ENCODE assay signal across 1 cellular context in the genomic region with DNA sequence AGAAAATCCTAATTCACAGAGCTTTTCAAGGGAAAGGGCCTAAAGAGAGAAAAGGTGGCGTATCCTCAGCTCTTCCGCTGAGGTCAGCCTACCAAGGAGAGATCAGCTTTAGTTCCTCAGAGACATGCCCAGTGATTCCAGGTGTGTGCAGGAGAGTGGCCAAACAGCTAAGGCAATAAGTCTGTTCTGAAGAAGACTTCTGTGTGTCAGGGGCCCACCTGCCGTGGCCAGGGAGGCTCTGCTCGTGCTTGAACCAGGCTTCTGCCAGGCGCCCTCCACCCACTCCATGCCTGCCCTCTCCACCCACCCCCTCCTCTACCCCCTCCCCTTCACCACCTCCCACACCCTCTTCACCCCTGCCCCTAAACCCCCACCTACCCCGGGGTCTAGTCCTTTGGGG.
TF ChIP-seq lines count a peak whose summit lies in the region.

No MANE protein-coding gene starts in this region.

TF ChIP-seq in GM23338, 12 proteins besides CTCF, POLR2A, EP300 and RAD21 (continued from another document):
- TF ChIP-seq, protein P1, sequence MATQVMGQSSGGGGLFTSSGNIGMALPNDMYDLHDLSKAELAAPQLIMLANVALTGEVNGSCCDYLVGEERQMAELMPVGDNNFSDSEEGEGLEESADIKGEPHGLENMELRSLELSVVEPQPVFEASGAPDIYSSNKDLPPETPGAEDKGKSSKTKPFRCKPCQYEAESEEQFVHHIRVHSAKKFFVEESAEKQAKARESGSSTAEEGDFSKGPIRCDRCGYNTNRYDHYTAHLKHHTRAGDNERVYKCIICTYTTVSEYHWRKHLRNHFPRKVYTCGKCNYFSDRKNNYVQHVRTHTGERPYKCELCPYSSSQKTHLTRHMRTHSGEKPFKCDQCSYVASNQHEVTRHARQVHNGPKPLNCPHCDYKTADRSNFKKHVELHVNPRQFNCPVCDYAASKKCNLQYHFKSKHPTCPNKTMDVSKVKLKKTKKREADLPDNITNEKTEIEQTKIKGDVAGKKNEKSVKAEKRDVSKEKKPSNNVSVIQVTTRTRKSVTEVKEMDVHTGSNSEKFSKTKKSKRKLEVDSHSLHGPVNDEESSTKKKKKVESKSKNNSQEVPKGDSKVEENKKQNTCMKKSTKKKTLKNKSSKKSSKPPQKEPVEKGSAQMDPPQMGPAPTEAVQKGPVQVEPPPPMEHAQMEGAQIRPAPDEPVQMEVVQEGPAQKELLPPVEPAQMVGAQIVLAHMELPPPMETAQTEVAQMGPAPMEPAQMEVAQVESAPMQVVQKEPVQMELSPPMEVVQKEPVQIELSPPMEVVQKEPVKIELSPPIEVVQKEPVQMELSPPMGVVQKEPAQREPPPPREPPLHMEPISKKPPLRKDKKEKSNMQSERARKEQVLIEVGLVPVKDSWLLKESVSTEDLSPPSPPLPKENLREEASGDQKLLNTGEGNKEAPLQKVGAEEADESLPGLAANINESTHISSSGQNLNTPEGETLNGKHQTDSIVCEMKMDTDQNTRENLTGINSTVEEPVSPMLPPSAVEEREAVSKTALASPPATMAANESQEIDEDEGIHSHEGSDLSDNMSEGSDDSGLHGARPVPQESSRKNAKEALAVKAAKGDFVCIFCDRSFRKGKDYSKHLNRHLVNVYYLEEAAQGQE (IDR thresholded peaks at IDR 0.05; ENCODE audit: unreplicated experiment), result no peak
- TF ChIP-seq, protein P2, sequence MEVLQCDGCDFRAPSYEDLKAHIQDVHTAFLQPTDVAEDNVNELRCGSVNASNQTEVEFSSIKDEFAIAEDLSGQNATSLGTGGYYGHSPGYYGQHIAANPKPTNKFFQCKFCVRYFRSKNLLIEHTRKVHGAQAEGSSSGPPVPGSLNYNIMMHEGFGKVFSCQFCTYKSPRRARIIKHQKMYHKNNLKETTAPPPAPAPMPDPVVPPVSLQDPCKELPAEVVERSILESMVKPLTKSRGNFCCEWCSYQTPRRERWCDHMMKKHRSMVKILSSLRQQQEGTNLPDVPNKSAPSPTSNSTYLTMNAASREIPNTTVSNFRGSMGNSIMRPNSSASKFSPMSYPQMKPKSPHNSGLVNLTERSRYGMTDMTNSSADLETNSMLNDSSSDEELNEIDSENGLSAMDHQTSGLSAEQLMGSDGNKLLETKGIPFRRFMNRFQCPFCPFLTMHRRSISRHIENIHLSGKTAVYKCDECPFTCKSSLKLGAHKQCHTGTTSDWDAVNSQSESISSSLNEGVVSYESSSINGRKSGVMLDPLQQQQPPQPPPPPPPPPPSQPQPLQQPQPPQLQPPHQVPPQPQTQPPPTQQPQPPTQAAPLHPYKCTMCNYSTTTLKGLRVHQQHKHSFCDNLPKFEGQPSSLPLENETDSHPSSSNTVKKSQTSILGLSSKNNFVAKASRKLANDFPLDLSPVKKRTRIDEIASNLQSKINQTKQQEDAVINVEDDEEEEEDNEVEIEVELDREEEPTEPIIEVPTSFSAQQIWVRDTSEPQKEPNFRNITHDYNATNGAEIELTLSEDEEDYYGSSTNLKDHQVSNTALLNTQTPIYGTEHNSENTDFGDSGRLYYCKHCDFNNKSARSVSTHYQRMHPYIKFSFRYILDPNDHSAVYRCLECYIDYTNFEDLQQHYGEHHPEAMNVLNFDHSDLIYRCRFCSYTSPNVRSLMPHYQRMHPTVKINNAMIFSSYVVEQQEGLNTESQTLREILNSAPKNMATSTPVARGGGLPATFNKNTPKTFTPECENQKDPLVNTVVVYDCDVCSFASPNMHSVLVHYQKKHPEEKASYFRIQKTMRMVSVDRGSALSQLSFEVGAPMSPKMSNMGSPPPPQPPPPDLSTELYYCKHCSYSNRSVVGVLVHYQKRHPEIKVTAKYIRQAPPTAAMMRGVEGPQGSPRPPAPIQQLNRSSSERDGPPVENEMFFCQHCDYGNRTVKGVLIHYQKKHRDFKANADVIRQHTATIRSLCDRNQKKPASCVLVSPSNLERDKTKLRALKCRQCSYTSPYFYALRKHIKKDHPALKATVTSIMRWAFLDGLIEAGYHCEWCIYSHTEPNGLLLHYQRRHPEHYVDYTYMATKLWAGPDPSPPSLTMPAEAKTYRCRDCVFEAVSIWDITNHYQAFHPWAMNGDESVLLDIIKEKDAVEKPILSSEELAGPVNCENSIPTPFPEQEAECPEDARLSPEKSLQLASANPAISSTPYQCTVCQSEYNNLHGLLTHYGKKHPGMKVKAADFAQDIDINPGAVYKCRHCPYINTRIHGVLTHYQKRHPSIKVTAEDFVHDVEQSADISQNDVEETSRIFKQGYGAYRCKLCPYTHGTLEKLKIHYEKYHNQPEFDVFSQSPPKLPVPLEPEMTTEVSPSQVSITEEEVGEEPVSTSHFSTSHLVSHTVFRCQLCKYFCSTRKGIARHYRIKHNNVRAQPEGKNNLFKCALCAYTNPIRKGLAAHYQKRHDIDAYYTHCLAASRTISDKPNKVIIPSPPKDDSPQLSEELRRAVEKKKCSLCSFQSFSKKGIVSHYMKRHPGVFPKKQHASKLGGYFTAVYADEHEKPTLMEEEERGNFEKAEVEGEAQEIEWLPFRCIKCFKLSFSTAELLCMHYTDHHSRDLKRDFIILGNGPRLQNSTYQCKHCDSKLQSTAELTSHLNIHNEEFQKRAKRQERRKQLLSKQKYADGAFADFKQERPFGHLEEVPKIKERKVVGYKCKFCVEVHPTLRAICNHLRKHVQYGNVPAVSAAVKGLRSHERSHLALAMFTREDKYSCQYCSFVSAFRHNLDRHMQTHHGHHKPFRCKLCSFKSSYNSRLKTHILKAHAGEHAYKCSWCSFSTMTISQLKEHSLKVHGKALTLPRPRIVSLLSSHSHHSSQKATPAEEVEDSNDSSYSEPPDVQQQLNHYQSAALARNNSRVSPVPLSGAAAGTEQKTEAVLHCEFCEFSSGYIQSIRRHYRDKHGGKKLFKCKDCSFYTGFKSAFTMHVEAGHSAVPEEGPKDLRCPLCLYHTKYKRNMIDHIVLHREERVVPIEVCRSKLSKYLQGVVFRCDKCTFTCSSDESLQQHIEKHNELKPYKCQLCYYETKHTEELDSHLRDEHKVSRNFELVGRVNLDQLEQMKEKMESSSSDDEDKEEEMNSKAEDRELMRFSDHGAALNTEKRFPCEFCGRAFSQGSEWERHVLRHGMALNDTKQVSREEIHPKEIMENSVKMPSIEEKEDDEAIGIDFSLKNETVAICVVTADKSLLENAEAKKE (CRISPR knock-in tag; IDR thresholded peaks at IDR 0.05), result no peak
- TF ChIP-seq STAT1 (IDR thresholded peaks at IDR 0.05; ENCODE audit: unreplicated experiment), result no peak
- TF ChIP-seq JUNB (IDR thresholded peaks at IDR 0.05; ENCODE audit: unreplicated experiment), result no peak
- TF ChIP-seq ZNF114 (CRISPR knock-in tag; IDR thresholded peaks at IDR 0.05), result no peak
- TF ChIP-seq CREB1 (CRISPR knock-in tag; IDR thresholded peaks at IDR 0.05; ENCODE audit: low read depth), result no peak
